1 cellular context compared by ENCODE assay signal in the genomic region with DNA sequence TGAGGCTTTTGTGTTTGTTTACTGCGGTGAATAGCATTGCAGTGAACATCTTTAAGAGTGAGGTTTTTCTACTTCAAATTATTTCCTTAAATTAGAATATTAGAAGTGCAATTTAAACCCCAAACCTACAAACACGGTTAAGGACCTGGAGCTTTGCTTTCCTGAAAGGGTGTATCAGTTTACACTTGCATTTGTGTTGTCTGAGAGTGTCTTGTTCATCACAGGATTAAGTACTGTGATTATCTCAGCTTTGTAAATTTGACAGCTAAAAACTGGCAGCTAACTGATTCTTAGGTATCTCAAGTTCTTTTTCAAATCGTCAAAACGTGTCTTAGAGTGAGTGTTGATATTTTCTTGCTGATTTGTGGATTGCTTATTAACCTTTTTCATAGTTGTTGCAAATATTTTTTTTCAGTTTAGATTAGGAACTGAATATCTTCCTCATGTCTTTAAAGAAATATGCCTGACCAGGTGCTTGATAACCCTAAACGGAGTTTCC.
TF ChIP-seq lines count a peak whose summit lies in the region.

No MANE protein-coding gene starts in this region.

TF ChIP-seq in WTC11, 78 proteins besides CTCF, POLR2A, EP300 and RAD21 (continued from another document):
- TF ChIP-seq, protein P1, sequence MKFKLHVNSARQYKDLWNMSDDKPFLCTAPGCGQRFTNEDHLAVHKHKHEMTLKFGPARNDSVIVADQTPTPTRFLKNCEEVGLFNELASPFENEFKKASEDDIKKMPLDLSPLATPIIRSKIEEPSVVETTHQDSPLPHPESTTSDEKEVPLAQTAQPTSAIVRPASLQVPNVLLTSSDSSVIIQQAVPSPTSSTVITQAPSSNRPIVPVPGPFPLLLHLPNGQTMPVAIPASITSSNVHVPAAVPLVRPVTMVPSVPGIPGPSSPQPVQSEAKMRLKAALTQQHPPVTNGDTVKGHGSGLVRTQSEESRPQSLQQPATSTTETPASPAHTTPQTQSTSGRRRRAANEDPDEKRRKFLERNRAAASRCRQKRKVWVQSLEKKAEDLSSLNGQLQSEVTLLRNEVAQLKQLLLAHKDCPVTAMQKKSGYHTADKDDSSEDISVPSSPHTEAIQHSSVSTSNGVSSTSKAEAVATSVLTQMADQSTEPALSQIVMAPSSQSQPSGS (CRISPR knock-in tag; IDR thresholded peaks at IDR 0.05; ENCODE audit: borderline replicate concordance, low read depth): no peak
- TF ChIP-seq MXD4 (CRISPR knock-in tag; IDR thresholded peaks at IDR 0.05; ENCODE audit: borderline replicate concordance) (no peak), ZNF138 (CRISPR knock-in tag; conservative IDR thresholded peaks at IDR 0.05) (no peak), CREM (CRISPR knock-in tag; IDR thresholded peaks at IDR 0.05) (no peak), SOX15 (CRISPR knock-in tag; IDR thresholded peaks at IDR 0.05) (no peak), RELA (CRISPR knock-in tag; IDR thresholded peaks at IDR 0.05; ENCODE audit: borderline replicate concordance) (no peak), GRHL2 (CRISPR knock-in tag; IDR thresholded peaks at IDR 0.05; ENCODE audit: insufficient replicate concordance, severe bottlenecking) (no peak)
- TF ChIP-seq, protein P2, sequence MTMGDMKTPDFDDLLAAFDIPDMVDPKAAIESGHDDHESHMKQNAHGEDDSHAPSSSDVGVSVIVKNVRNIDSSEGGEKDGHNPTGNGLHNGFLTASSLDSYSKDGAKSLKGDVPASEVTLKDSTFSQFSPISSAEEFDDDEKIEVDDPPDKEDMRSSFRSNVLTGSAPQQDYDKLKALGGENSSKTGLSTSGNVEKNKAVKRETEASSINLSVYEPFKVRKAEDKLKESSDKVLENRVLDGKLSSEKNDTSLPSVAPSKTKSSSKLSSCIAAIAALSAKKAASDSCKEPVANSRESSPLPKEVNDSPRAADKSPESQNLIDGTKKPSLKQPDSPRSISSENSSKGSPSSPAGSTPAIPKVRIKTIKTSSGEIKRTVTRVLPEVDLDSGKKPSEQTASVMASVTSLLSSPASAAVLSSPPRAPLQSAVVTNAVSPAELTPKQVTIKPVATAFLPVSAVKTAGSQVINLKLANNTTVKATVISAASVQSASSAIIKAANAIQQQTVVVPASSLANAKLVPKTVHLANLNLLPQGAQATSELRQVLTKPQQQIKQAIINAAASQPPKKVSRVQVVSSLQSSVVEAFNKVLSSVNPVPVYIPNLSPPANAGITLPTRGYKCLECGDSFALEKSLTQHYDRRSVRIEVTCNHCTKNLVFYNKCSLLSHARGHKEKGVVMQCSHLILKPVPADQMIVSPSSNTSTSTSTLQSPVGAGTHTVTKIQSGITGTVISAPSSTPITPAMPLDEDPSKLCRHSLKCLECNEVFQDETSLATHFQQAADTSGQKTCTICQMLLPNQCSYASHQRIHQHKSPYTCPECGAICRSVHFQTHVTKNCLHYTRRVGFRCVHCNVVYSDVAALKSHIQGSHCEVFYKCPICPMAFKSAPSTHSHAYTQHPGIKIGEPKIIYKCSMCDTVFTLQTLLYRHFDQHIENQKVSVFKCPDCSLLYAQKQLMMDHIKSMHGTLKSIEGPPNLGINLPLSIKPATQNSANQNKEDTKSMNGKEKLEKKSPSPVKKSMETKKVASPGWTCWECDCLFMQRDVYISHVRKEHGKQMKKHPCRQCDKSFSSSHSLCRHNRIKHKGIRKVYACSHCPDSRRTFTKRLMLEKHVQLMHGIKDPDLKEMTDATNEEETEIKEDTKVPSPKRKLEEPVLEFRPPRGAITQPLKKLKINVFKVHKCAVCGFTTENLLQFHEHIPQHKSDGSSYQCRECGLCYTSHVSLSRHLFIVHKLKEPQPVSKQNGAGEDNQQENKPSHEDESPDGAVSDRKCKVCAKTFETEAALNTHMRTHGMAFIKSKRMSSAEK (CRISPR knock-in tag; IDR thresholded peaks at IDR 0.05; ENCODE audit: borderline replicate concordance): no peak
- TF ChIP-seq, protein P3, sequence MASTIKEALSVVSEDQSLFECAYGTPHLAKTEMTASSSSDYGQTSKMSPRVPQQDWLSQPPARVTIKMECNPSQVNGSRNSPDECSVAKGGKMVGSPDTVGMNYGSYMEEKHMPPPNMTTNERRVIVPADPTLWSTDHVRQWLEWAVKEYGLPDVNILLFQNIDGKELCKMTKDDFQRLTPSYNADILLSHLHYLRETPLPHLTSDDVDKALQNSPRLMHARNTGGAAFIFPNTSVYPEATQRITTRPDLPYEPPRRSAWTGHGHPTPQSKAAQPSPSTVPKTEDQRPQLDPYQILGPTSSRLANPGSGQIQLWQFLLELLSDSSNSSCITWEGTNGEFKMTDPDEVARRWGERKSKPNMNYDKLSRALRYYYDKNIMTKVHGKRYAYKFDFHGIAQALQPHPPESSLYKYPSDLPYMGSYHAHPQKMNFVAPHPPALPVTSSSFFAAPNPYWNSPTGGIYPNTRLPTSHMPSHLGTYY (CRISPR knock-in tag; IDR thresholded peaks at IDR 0.05): no peak
